32 cellular contexts compared by ENCODE assay signal in the genomic region with DNA sequence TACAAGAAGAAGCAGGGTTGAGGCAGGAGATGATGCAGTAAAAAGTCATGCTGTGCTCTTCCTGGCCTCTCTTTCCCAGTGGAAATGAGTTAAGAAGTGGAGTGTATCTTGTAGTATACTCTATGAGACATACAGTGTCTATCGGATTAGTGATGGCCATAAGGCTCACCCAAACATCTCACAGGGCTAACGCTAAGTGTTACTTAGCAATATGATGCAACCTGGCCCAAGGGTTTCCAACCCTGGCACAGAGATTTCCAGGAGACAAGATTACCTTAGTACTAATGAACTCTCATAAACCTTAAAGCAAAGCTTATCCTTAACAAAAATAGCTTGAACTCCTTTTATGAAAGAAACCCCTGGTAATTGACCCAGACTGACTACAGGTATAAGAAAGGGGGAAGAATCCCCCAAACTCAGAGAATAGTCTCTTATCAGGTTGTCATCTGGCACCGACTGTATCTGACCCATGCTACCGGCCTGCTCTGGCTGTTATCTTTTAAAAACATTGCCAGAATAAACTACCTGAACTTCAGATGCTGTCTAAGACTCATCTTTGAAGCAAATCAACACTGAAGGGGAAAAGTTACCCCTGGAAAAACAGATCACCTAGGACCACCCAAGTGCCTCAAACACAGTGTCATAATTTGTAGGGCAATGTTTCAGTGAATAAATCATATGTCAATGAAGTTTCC.
"Had no signal": no experiment of that assay in that cellular context is flagged by ENCODE, and none has a peak within 500 bp of the region (broad histone marks: within the 10 kb centered on the region; RNA-seq: fewer than 3 reads in every experiment).

No MANE protein-coding gene starts in this region.

- H3K27me3 Mint-ChIP-seq: activated CD8-positive, alpha-beta T cell treated with anti-CD3 and anti-CD28 coated beads for 36 hours; activated naive CD8-positive, alpha-beta T cell; central memory CD8-positive, alpha-beta T cell; T-helper 17 cell had no signal

- ATAC-seq: activated CD8-positive, alpha-beta T cell treated with anti-CD3 and anti-CD28 coated beads for 36 hours; heart left ventricle; T-helper 17 cell; WTC11 had no signal

- H3K4me3 Mint-ChIP-seq: activated CD8-positive, alpha-beta T cell treated with anti-CD3 and anti-CD28 coated beads for 36 hours; activated naive CD8-positive, alpha-beta T cell; activated T-helper 1 cell treated with anti-CD3 and anti-CD28 coated beads, Interleukin-12 subunit alpha, Interleukin-12 subunit beta, Interleukin-2, Interleukin-4 antibody, amounts not matched to agents 30 ng/mL and 10 ng/mL and 1 ng/mL, durations not matched to agents 14 hours and 24 hours and 36 hours; central memory CD8-positive, alpha-beta T cell; T-helper 17 cell; T-helper 2 cell treated with Interferon-gamma antibody and Interleukin-4, amounts not matched to agents 5 μg/mL and 100 μg/mL, for 36 hours; WTC11 had no signal

- FAIRE-seq: astrocyte, bronchial epithelial cell, endothelial cell of umbilical vein had no signal

- H3K4me1 Mint-ChIP-seq: central memory CD8-positive, alpha-beta T cell; T-helper 17 cell; WTC11 had no signal

- H3K27me3 ChIP-seq: brain microvascular endothelial cell, esophagus squamous epithelium had no signal

- H3K4me1 ChIP-seq: esophagus squamous epithelium, heart left ventricle had no signal

- H3K9me3 ChIP-seq: esophagus squamous epithelium, heart left ventricle had no signal

- H3K9me3 Mint-ChIP-seq: activated CD8-positive, alpha-beta T cell treated with anti-CD3 and anti-CD28 coated beads for 36 hours; activated T-helper 1 cell treated with anti-CD3 and anti-CD28 coated beads, Interleukin-12 subunit alpha, Interleukin-12 subunit beta, Interleukin-2, Interleukin-4 antibody, amounts not matched to agents 30 ng/mL and 10 ng/mL and 1 ng/mL, durations not matched to agents 14 hours and 24 hours and 36 hours; T-helper 2 cell treated with Interferon-gamma antibody and Interleukin-4, amounts not matched to agents 5 μg/mL and 100 μg/mL, for 36 hours; WTC11 had no signal

- H3K36me3 Mint-ChIP-seq: activated naive CD8-positive, alpha-beta T cell; WTC11 had no signal

- H3K27ac ChIP-seq: brain microvascular endothelial cell, coronary artery, epithelial cell of prostate, esophagus squamous epithelium, heart left ventricle had no signal

- H3K36me3 ChIP-seq: brain microvascular endothelial cell, esophagus squamous epithelium, heart left ventricle had no signal

- H3K4me3 ChIP-seq: coronary artery, esophagus squamous epithelium, heart left ventricle had no signal

- H3K27ac Mint-ChIP-seq: activated CD8-positive, alpha-beta T cell treated with anti-CD3 and anti-CD28 coated beads for 36 hours; activated naive CD8-positive, alpha-beta T cell; activated T-helper 1 cell treated with anti-CD3 and anti-CD28 coated beads, Interleukin-12 subunit alpha, Interleukin-12 subunit beta, Interleukin-2, Interleukin-4 antibody, amounts not matched to agents 30 ng/mL and 10 ng/mL and 1 ng/mL, durations not matched to agents 14 hours and 24 hours and 36 hours; T-helper 17 cell; T-helper 2 cell treated with Interferon-gamma antibody and Interleukin-4, amounts not matched to agents 5 μg/mL and 100 μg/mL, for 36 hours; WTC11 had no signal

- DNase-seq: activated CD4-positive, alpha-beta T cell treated with anti-CD3 and anti-CD28 coated beads for 48 hours; activated CD4-positive, alpha-beta T cell treated with anti-CD3 and anti-CD28 coated beads, Interleukin-2, amount 50 U/mL, for 1 hour; activated CD4-positive, alpha-beta T cell treated with anti-CD3 and anti-CD28 coated beads, Interleukin-2, amount 50 U/mL, for 48 hours; activated CD8-positive, alpha-beta memory T cell treated with anti-CD3 and anti-CD28 coated beads for 24 hours; activated CD8-positive, alpha-beta T cell treated with anti-CD3 and anti-CD28 coated beads for 36 hours; activated gamma-delta T cell treated with Interleukin-2 at 50 U/mL for 16 hours; activated naive CD4-positive, alpha-beta T cell treated with anti-CD3 and anti-CD28 coated beads, Interleukin-2, amount 50 U/mL, for 16 hours; activated naive CD4-positive, alpha-beta T cell treated with Interleukin-2 at 50 U/mL for 16 hours; activated T-cell treated with anti-CD3 and anti-CD28 coated beads, Interleukin-2, amount 50 U/mL, for 1 hour; activated T-cell treated with anti-CD3 and anti-CD28 coated beads, Interleukin-2, amount 50 U/mL, for 48 hours; amniotic stem cell; anterior cingulate cortex; brain microvascular endothelial cell; dermis blood vessel endothelial cell; effector CD4-positive, alpha-beta T cell; esophagus squamous epithelium; foreskin melanocyte; heart left ventricle; hypothalamus; T-helper 1 cell; T-helper 17 cell; T1000 had no signal
